Comparison of ENCODE assay signal across 29 cellular contexts in the genomic region with DNA sequence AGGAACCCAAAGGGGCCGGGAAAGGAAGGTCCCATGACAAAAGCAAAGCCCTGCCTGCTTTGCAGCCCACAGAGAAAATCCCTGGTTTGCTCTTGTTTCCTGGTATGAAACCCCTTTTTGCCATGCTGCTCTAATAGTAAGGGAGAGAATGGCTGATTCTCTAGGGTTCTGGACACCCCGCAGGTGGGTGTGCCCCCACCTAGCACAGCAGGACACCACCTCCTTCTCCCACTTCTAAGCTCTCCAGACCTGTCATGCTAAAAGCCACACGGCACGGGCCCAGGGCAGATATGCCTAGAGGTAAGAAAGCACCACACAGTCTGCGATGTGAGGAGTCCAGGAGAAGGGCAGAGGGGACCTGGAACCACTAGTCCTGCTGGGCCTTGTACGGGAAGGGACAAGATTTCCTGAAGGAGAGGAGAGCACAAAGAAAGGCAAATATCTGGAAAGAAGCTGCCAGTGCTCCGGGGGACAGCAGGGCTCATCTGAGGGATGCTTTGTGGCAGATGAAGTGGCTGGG.
DNase-seq lines count a peak whose midpoint lies in the region; ATAC-seq and TF ChIP-seq lines count a peak whose summit lies in the region.
"Had no signal": no experiment of that assay in that cellular context is flagged by ENCODE, and none has a peak within 500 bp of the region (broad histone marks: within the 10 kb centered on the region; RNA-seq: fewer than 3 reads in every experiment).

No MANE protein-coding gene starts in this region.

- H3K4me3 ChIP-seq in vagina: no peak overlapping the region
- H3K4me3 ChIP-seq: GM12878 had no signal

- no peaks in the 10 kb centered on the region for H3K9me3 Mint-ChIP-seq in activated CD4-positive, alpha-beta T cell treated with anti-CD3 and anti-CD28 coated beads, Interleukin-2, amount 10 ng/mL, durations not matched to agents 7 days and 5 days
- peaks cover 8% of the 10 kb centered on the region for H3K9me3 Mint-ChIP-seq in activated CD4-positive, alpha-beta T cell treated with anti-CD3 and anti-CD28 coated beads for 36 hours (ENCODE audit: low read depth)
- peaks cover 3% of the 10 kb centered on the region for H3K9me3 Mint-ChIP-seq in activated naive CD4-positive, alpha-beta T cell treated with anti-CD3 and anti-CD28 coated beads, Interleukin-2, amount 10 ng/mL, durations not matched to agents 7 days and 5 days

- H3K27me3 Mint-ChIP-seq in activated CD4-positive, alpha-beta T cell treated with anti-CD3 and anti-CD28 coated beads, Interleukin-2, amount 10 ng/mL, durations not matched to agents 7 days and 5 days: no peaks in the 10 kb centered on the region
- no peaks in the 10 kb centered on the region for H3K27me3 Mint-ChIP-seq in activated CD4-positive, alpha-beta T cell treated with anti-CD3 and anti-CD28 coated beads for 36 hours
- peaks cover 4% of the 10 kb centered on the region for H3K27me3 Mint-ChIP-seq in activated naive CD4-positive, alpha-beta T cell treated with anti-CD3 and anti-CD28 coated beads, Interleukin-2, amount 10 ng/mL, durations not matched to agents 7 days and 5 days
- H3K27me3 Mint-ChIP-seq: B cell had no signal

- H3K9me3 ChIP-seq in vagina: no peaks in the 10 kb centered on the region

- ATAC-seq in activated CD4-positive, alpha-beta T cell treated with anti-CD3 and anti-CD28 coated beads for 36 hours: no peak
- ATAC-seq: CD8-positive, alpha-beta T cell; GM12878; HepG2 had no signal

- peaks cover 7% of the 10 kb centered on the region for H3K4me1 Mint-ChIP-seq in activated CD4-positive, alpha-beta T cell treated with anti-CD3 and anti-CD28 coated beads, Interleukin-2, amount 10 ng/mL, durations not matched to agents 7 days and 5 days
- peaks cover 10% of the 10 kb centered on the region for H3K4me1 Mint-ChIP-seq in activated CD4-positive, alpha-beta T cell treated with anti-CD3 and anti-CD28 coated beads for 36 hours
- peaks cover 9% of the 10 kb centered on the region for H3K4me1 Mint-ChIP-seq in activated naive CD4-positive, alpha-beta T cell treated with anti-CD3 and anti-CD28 coated beads, Interleukin-2, amount 10 ng/mL, durations not matched to agents 7 days and 5 days
- H3K4me1 Mint-ChIP-seq: B cell had no signal

- DNase-seq in activated CD4-positive, alpha-beta T cell treated with anti-CD3 and anti-CD28 coated beads, Interleukin-2, amount 10 ng/mL, durations not matched to agents 7 days and 5 days: peak; percentile 3
- no peak for DNase-seq in activated CD4-positive, alpha-beta T cell treated with anti-CD3 and anti-CD28 coated beads for 36 hours
- no peak for DNase-seq in activated naive CD4-positive, alpha-beta T cell treated with anti-CD3 and anti-CD28 coated beads, Interleukin-2, amount 10 ng/mL, durations not matched to agents 7 days and 5 days
- DNase-seq in activated naive CD4-positive, alpha-beta T cell (lab: John Stamatoyannopoulos, UW): no peak
- DNase-seq in mesenteric fat pad (ENCODE audit: low spot score) (peak; percentile 65), vagina (ENCODE audit: extremely low spot score in 2 of 2) (peak; percentile 60 to 79), iPS-NIHi7 (ENCODE audit: extremely low spot score) (no peak), posterior vena cava (ENCODE audit: low spot score) (no peak)
- DNase-seq: DMS 273 treated with DMSO at 0.1 percent for 48 hours, DMS79, EL, GDM1, Karpas-422, NCI-H1092 treated with DMSO at 0.1 percent for 48 hours, NCI-H1436, NCI-H187, NCI-H2081 treated with DMSO at 0.1 percent for 48 hours, NCI-H2171, NCI-H226, NCI-H510A, NCI-H69, RPMI8226, SHP77 had no signal

- POLR2A ChIA-PET in activated CD4-positive, alpha-beta T cell treated with anti-CD3 and anti-CD28 coated beads, Interleukin-2, amount 10 ng/mL, durations not matched to agents 7 days and 5 days (lab: Charles Lee): no interaction called here
- POLR2A ChIA-PET in activated CD4-positive, alpha-beta T cell treated with anti-CD3 and anti-CD28 coated beads for 36 hours (lab: Charles Lee): no interaction called here

- H3K36me3 ChIP-seq in vagina: no peaks in the 10 kb centered on the region

- TF ChIP-seq CTCF in vagina (IDR thresholded peaks at IDR 0.05): no peak

- H3K27ac ChIP-seq in vagina: no peak overlapping the region
- H3K27ac ChIP-seq: 22Rv1, C4-2B had no signal

- CTCF ChIA-PET in activated CD4-positive, alpha-beta T cell treated with anti-CD3 and anti-CD28 coated beads, Interleukin-2, amount 10 ng/mL, durations not matched to agents 7 days and 5 days (lab: Charles Lee): no interaction called here
- CTCF ChIA-PET in activated CD4-positive, alpha-beta T cell treated with anti-CD3 and anti-CD28 coated beads for 36 hours (lab: Charles Lee): no interaction called here
- CTCF ChIA-PET in activated naive CD4-positive, alpha-beta T cell treated with anti-CD3 and anti-CD28 coated beads, Interleukin-2, amount 10 ng/mL, durations not matched to agents 7 days and 5 days (lab: Charles Lee): interaction anchor here (0.6 kb wide), 1 partner anchor 13 kb away, joined by 3 read pairs; no protein-coding TSS in a partner anchor

- H3K27ac Mint-ChIP-seq in activated CD4-positive, alpha-beta T cell treated with anti-CD3 and anti-CD28 coated beads, Interleukin-2, amount 10 ng/mL, durations not matched to agents 7 days and 5 days: no peak overlapping the region
- no peak overlapping the region for H3K27ac Mint-ChIP-seq in activated CD4-positive, alpha-beta T cell treated with anti-CD3 and anti-CD28 coated beads for 36 hours
- H3K27ac Mint-ChIP-seq in activated naive CD4-positive, alpha-beta T cell treated with anti-CD3 and anti-CD28 coated beads, Interleukin-2, amount 10 ng/mL, durations not matched to agents 7 days and 5 days: peak overlapping the region; percentile 46
- H3K27ac Mint-ChIP-seq: B cell; CD8-positive, alpha-beta T cell had no signal

- H3K4me1 ChIP-seq in vagina: no peaks in the 10 kb centered on the region

- H3K36me3 Mint-ChIP-seq in activated CD4-positive, alpha-beta T cell treated with anti-CD3 and anti-CD28 coated beads, Interleukin-2, amount 10 ng/mL, durations not matched to agents 7 days and 5 days (ENCODE audit: low read depth): peaks cover 3% of the 10 kb centered on the region
- peaks cover 6% of the 10 kb centered on the region for H3K36me3 Mint-ChIP-seq in activated CD4-positive, alpha-beta T cell treated with anti-CD3 and anti-CD28 coated beads for 36 hours (ENCODE audit: low read depth)
- H3K36me3 Mint-ChIP-seq in activated naive CD4-positive, alpha-beta T cell treated with anti-CD3 and anti-CD28 coated beads, Interleukin-2, amount 10 ng/mL, durations not matched to agents 7 days and 5 days: no peaks in the 10 kb centered on the region

- no peaks in the 10 kb centered on the region for H3K27me3 ChIP-seq in vagina

- TF ChIP-seq POLR2A in vagina (IDR thresholded peaks at IDR 0.05): no peak

- intact Hi-C loops in activated CD4-positive, alpha-beta T cell treated with anti-CD3 and anti-CD28 coated beads for 36 hours (cut with DNase I, micrococcal nuclease): no loop called here
- intact Hi-C loops in vagina (cut with DNase I) (no loop called here), posterior vena cava (cut with DNase I) (no loop called here)

- H3K4me3 Mint-ChIP-seq in activated CD4-positive, alpha-beta T cell treated with anti-CD3 and anti-CD28 coated beads, Interleukin-2, amount 10 ng/mL, durations not matched to agents 7 days and 5 days: no peak overlapping the region
- H3K4me3 Mint-ChIP-seq in activated CD4-positive, alpha-beta T cell treated with anti-CD3 and anti-CD28 coated beads for 36 hours: no peak overlapping the region
- H3K4me3 Mint-ChIP-seq in activated naive CD4-positive, alpha-beta T cell treated with anti-CD3 and anti-CD28 coated beads, Interleukin-2, amount 10 ng/mL, durations not matched to agents 7 days and 5 days: no peak overlapping the region
- H3K4me3 Mint-ChIP-seq: B cell; CD8-positive, alpha-beta T cell had no signal

Comparison
In these comparisons a context has a peak if more than half of its experiments do, and no peak if none do; other contexts are left out.
1. DNase-seq: peak in activated CD4-positive, alpha-beta T cell treated with anti-CD3 and anti-CD28 coated beads, Interleukin-2, amount 10 ng/mL, durations not matched to agents 7 days and 5 days (single experiment), mesenteric fat pad (single experiment) and vagina (2 of 2); none in activated CD4-positive, alpha-beta T cell treated with anti-CD3 and anti-CD28 coated beads for 36 hours (single experiment), activated naive CD4-positive, alpha-beta T cell treated with anti-CD3 and anti-CD28 coated beads, Interleukin-2, amount 10 ng/mL, durations not matched to agents 7 days and 5 days (single experiment), activated naive CD4-positive, alpha-beta T cell (0 of 4), iPS-NIHi7 (single experiment) and posterior vena cava (single experiment).